Comparison of ENCODE assay signal across 9 cellular contexts in genomic region chr7:128914566-128915151, GRCh38. TPM values are rescaled to one million over a fixed set of nuclear protein-coding genes. Genes with fewer than 3 reads are reported as not detected.
DNase-seq lines count a peak whose midpoint lies in the region; ATAC-seq and TF ChIP-seq lines count a peak whose summit lies in the region.
"Had no signal": no experiment of that assay in that cellular context is flagged by ENCODE, and none has a peak within 500 bp of the region (broad histone marks: within the 10 kb centered on the region; RNA-seq: fewer than 3 reads in every experiment).

No MANE protein-coding gene starts in this region.

- DNase-seq in GM19238 (ENCODE audit: insufficient read length, low spot score) = peak; percentile 68
- peak; percentile 72 for DNase-seq in mesenteric fat pad (ENCODE audit: low spot score)
- DNase-seq in AML-193 (lab: John Stamatoyannopoulos, UW) = no peak
- no peak for DNase-seq in hypothalamus (lab: John Stamatoyannopoulos, UW)
- no peak for DNase-seq in T-helper 2 cell
- DNase-seq: DND-41, NCI-H187 had no signal

- peak; percentile 48 for ATAC-seq in HG03558 (IDR thresholded peaks at IDR 0.05; ENCODE audit: extremely low read depth, unreplicated experiment)

- TF ChIP-seq CTCF in GM12872 (IDR thresholded peaks at IDR 0.05; ENCODE audit: insufficient read depth, low read depth, low read length) = peak; percentile 40; the same call in 2 of the 3 replicates

RNA-seq across cellular contexts. Expression of gene KCP, which starts 4.2 kb away (rescaled TPM):
- total RNA-seq in mesenteric fat pad = 5.1 TPM

RNA-seq across cellular contexts. Expression of gene IRF5, which starts 23.1 kb away (rescaled TPM):
- 17.3 TPM for total RNA-seq in mesenteric fat pad

RNA-seq across cellular contexts. Expression of gene ATP6V1F, which starts 52.0 kb away (rescaled TPM):
- total RNA-seq in mesenteric fat pad = 160 TPM

Comparison
In these comparisons a context has a peak if more than half of its experiments do, and no peak if none do; other contexts are left out.
1. DNase-seq: peak in GM19238 (single experiment) and mesenteric fat pad (single experiment); none in AML-193 (0 of 2), hypothalamus (0 of 51) and T-helper 2 cell (0 of 5).